8 cellular contexts compared by ENCODE assay signal in the genomic region with DNA sequence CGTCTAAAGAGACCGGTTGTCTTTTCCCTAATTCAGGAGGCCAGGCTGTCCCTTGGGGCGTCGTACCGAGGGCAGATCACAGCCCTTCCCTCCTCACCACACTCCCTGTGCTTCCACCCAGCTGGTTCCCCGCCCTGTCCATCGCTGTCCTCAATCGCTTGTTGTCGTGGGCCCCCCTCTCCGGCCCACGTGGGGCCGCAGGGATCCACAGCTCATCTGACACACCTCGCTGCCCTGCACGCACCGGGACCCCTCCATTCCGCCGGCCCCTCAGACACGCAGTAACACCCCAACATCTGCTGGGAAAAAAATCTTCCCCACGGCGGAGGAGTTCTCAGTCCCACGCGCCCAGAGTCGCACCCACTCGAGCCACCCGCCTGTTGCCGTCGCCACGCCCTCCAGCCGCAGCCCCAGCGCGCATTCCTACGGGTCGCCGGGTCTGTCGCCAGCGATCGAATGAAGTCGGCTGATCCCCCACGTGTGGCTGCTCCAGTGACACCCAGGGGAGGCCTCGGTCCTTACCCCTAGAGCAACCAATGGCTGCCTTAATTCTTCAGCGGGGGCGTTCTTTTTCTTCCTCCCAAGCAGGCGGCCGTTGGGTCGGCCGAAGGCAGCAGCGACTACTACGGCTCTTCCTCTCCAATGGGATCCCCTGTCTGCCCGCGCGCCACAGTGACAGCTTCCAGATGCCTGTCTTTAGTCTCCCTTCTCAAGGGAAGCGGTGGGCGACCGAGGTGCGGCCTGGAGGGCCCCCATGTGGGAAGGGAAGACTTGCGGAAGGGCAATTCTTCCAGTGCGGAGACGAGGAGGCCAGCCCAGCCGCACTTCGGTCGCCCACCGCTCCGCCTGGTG. TPM values are rescaled to one million over a fixed set of nuclear protein-coding genes. Genes with fewer than 3 reads are reported as not detected.
DNase-seq lines count a peak whose midpoint lies in the region; ATAC-seq and TF ChIP-seq lines count a peak whose summit lies in the region.

No MANE protein-coding gene starts in this region.

- peaks cover 19% of the 10 kb centered on the region for H3K4me1 Mint-ChIP-seq in activated CD8-positive, alpha-beta T cell treated with anti-CD3 and anti-CD28 coated beads for 36 hours (ENCODE audit: low read depth)

- H3K27ac Mint-ChIP-seq in activated CD8-positive, alpha-beta T cell treated with anti-CD3 and anti-CD28 coated beads for 36 hours: peak overlapping the region; percentile 74

- POLR2A ChIA-PET in AG04450 (lab: Yijun Ruan, JAX): interaction anchor here (0.6 to 4.1 kb wide), 13 partner anchors 29 to 447 kb away, joined by 3 to 25 read pairs (median 6); no protein-coding TSS in a partner anchor
- POLR2A ChIA-PET in activated CD8-positive, alpha-beta T cell treated with anti-CD3 and anti-CD28 coated beads for 36 hours (lab: Charles Lee): interaction anchor here (1.0 to 2.0 kb wide), 7 partner anchors 11 to 100 kb away, joined by 3 to 6 read pairs (median 3); no protein-coding TSS in a partner anchor

- WGBS in ectodermal cell, 2 experiments: 4 to 5% methylated on average over 63 of the region's 63 CpGs

- H3K27me3 ChIP-seq in AG04450 (ENCODE audit: control insufficient read depth, insufficient read depth, low read length) (no peaks in the 10 kb centered on the region), ectodermal cell (ENCODE audit: control insufficient read depth, insufficient read depth, low read length, poor library complexity, severe bottlenecking) (peaks cover 8% of the 10 kb centered on the region)

- peaks cover 11% of the 10 kb centered on the region for H3K4me1 ChIP-seq in ectodermal cell (ENCODE audit: control insufficient read depth, insufficient read depth, low read length)

- no peaks in the 10 kb centered on the region for H3K36me3 ChIP-seq in ectodermal cell (ENCODE audit: control insufficient read depth, insufficient read depth, low read length)

- H3K27me3 Mint-ChIP-seq in activated CD8-positive, alpha-beta T cell treated with anti-CD3 and anti-CD28 coated beads for 36 hours: peaks cover 2% of the 10 kb centered on the region

- no peak; the same call in 1 of the 2 replicates for TF ChIP-seq CTCF in AG04450 (IDR thresholded peaks at IDR 0.05; ENCODE audit: low read depth, low read length)
- TF ChIP-seq CTCF in activated CD8-positive, alpha-beta T cell treated with anti-CD3 and anti-CD28 coated beads for 36 hours (IDR thresholded peaks at IDR 0.05): no peak

- H3K9me3 Mint-ChIP-seq in activated CD8-positive, alpha-beta T cell treated with anti-CD3 and anti-CD28 coated beads for 36 hours: no peaks in the 10 kb centered on the region

- peak overlapping the region; percentile 89 for H3K27ac ChIP-seq in AG04450 (ENCODE audit: low read depth, low read length)
- H3K27ac ChIP-seq in ectodermal cell (ENCODE audit: insufficient read depth, low read depth, low read length, poor library complexity, severe bottlenecking): peak overlapping the region; percentile 80

- peak overlapping the region; percentile 88 for H3K4me3 Mint-ChIP-seq in activated CD8-positive, alpha-beta T cell treated with anti-CD3 and anti-CD28 coated beads for 36 hours

- ATAC-seq in GM18867 (IDR thresholded peaks at IDR 0.05; ENCODE audit: unreplicated experiment) (peak; percentile 47), HG03066 (IDR thresholded peaks at IDR 0.05; ENCODE audit: low read depth, unreplicated experiment) (peak; percentile 50)
- ATAC-seq in activated CD8-positive, alpha-beta T cell treated with anti-CD3 and anti-CD28 coated beads for 36 hours: peak; percentile 63

- H3K9me3 ChIP-seq in AG04450 (ENCODE audit: control insufficient read depth, insufficient read depth, low read length) (peaks cover 17% of the 10 kb centered on the region; the same call in 1 of the 2 replicates), ectodermal cell (ENCODE audit: control insufficient read depth, low read length) (no peaks in the 10 kb centered on the region)

- CTCF ChIA-PET in AG04450 (lab: Charles Lee): interaction anchor here (0.6 to 2.0 kb wide), 3 partner anchors 12 to 255 kb away, joined by 3 to 4 read pairs (median 3); no protein-coding TSS in a partner anchor
- CTCF ChIA-PET in activated CD8-positive, alpha-beta T cell treated with anti-CD3 and anti-CD28 coated beads for 36 hours (lab: Charles Lee): interaction anchor here (1.4 kb wide), 1 partner anchor 254 kb away, joined by 3 read pairs; no protein-coding TSS in a partner anchor

- intact Hi-C loops in activated CD8-positive, alpha-beta T cell treated with anti-CD3 and anti-CD28 coated beads for 36 hours (cut with micrococcal nuclease): loop anchor here (2.0 kb wide), 1 partner anchor 40 kb away; no protein-coding TSS in a partner anchor

- peaks cover 6% of the 10 kb centered on the region for H3K36me3 Mint-ChIP-seq in activated CD8-positive, alpha-beta T cell treated with anti-CD3 and anti-CD28 coated beads for 36 hours (ENCODE audit: low read depth)

- DNase-seq in AG04450 (ENCODE audit: low read depth, low spot score): no peak
- peak; percentile 45 for DNase-seq in NCI-H510A treated with DMSO at 0.1 percent for 48 hours (lab: John Stamatoyannopoulos, UW)
- DNase-seq in activated CD8-positive, alpha-beta T cell treated with anti-CD3 and anti-CD28 coated beads for 36 hours: peak; percentile 83
- peak; percentile 52 to 78 for DNase-seq in lung microvascular endothelial cell (ENCODE audit: low read depth in 2 of 2)
- DNase-seq in stimulated activated CD8-positive, alpha-beta memory T cell treated with anti-CD3 and anti-CD28 coated beads, Interleukin-15, amount 100 ng/mL, for 24 hours (ENCODE audit: low read depth): peak; percentile 6

- H3K4me3 ChIP-seq in AG04450 (ENCODE audit: low read depth, low read length) (peak overlapping the region; percentile 90), ectodermal cell (ENCODE audit: insufficient read depth, low read depth, low read length) (peak overlapping the region; percentile 91)

RNA-seq across cellular contexts. Expression of gene SEPTIN11, which starts 0.9 kb away (rescaled TPM):
- 598 and 728 TPM in 2 replicates for polyA plus RNA-seq in AG04450 (2011; rRNA removed)
- 461 and 647 TPM in 2 replicates for polyA minus RNA-seq in AG04450 (2011; rRNA and poly(A)+ RNA removed)
- total RNA-seq in activated CD8-positive, alpha-beta T cell treated with anti-CD3 and anti-CD28 coated beads for 36 hours: 10 to 100 TPM; 38.6 to 43.3 TPM
- 139 TPM for polyA plus RNA-seq in ectodermal cell (2013, experiment 1 of 4)
- polyA plus RNA-seq in ectodermal cell (2013, experiment 2 of 4): 146 TPM
- polyA plus RNA-seq in ectodermal cell (2013, experiment 3 of 4): 104 TPM
- 114 TPM for polyA plus RNA-seq in ectodermal cell (2013, experiment 4 of 4)
- total RNA-seq in lung microvascular endothelial cell: 107 and 161 TPM in 2 replicates

RNA-seq across cellular contexts. Expression of gene SOWAHB, which starts 50.7 kb away (rescaled TPM):
- not detected in 2 replicates for polyA plus RNA-seq in AG04450 (2011; rRNA removed)
- polyA minus RNA-seq in AG04450 (2011; rRNA and poly(A)+ RNA removed): 0.05 TPM in 1 of 2 replicates, not detected in the other
- not detected for total RNA-seq in activated CD8-positive, alpha-beta T cell treated with anti-CD3 and anti-CD28 coated beads for 36 hours
- 0.24 TPM for polyA plus RNA-seq in ectodermal cell (2013, experiment 1 of 4)
- polyA plus RNA-seq in ectodermal cell (2013, experiment 2 of 4): 0.34 TPM
- 0.21 TPM for polyA plus RNA-seq in ectodermal cell (2013, experiment 3 of 4)
- 0.20 TPM for polyA plus RNA-seq in ectodermal cell (2013, experiment 4 of 4)
- total RNA-seq in lung microvascular endothelial cell: not detected in 2 replicates
